In genomic region chr10:11715815-11716494, GRCh38 we compare ENCODE assay signal across 18 cellular contexts. TPM values are rescaled to one million over a fixed set of nuclear protein-coding genes. Genes with fewer than 3 reads are reported as not detected.
DNase-seq lines count a peak whose midpoint lies in the region; ATAC-seq and TF ChIP-seq lines count a peak whose summit lies in the region.
"Had no signal": no experiment of that assay in that cellular context is flagged by ENCODE, and none has a peak within 500 bp of the region (broad histone marks: within the 10 kb centered on the region; RNA-seq: fewer than 3 reads in every experiment).

No MANE protein-coding gene starts in this region.

- no peaks in the 10 kb centered on the region for H3K27me3 ChIP-seq in vagina

- TF ChIP-seq POLR2A in vagina (IDR thresholded peaks at IDR 0.05): no peak

- no peaks in the 10 kb centered on the region for H3K9me3 ChIP-seq in mucosa of descending colon
- no peaks in the 10 kb centered on the region for H3K9me3 ChIP-seq in vagina
- H3K9me3 ChIP-seq: HAP-1 had no signal

- peak; percentile 79 for DNase-seq in HuH-7.5 (ENCODE audit: low spot score)
- no peak for DNase-seq in central memory CD8-positive, alpha-beta T cell (ENCODE audit: low spot score in 2 of 2)
- peak; percentile 66 to 77 (median 69) for DNase-seq in mucosa of descending colon
- DNase-seq in MV-4-11 (lab: John Stamatoyannopoulos, UW): no peak
- no peak for DNase-seq in NCI-H2171 treated with DMSO at 0.1 percent for 48 hours (lab: John Stamatoyannopoulos, UW)
- DNase-seq in vagina (ENCODE audit: extremely low spot score in 2 of 2): no peak
- DNase-seq: activated CD4-positive, alpha-beta T cell treated with anti-CD3 and anti-CD28 coated beads for 4 hours; activated naive CD8-positive, alpha-beta T cell treated with anti-CD3 and anti-CD28 coated beads, Interleukin-2, amount 50 U/mL, for 24 hours; kidney glomerular epithelial cell; NCI-H1417; nephron progenitor cell; retina; stimulated activated CD8-positive, alpha-beta memory T cell treated with anti-CD3 and anti-CD28 coated beads, Interleukin-4, amount 100 ng/mL, for 48 hours had no signal

- H3K4me3 ChIP-seq in mucosa of descending colon: no peak overlapping the region
- H3K4me3 ChIP-seq in vagina: no peak overlapping the region
- H3K4me3 ChIP-seq: HAP-1 had no signal

- peaks cover 66% of the 10 kb centered on the region for H3K27me3 Mint-ChIP-seq in central memory CD8-positive, alpha-beta T cell
- H3K27me3 Mint-ChIP-seq: IgD-negative memory B cell had no signal

- peaks cover under 1% of the 10 kb centered on the region for H3K4me1 Mint-ChIP-seq in central memory CD8-positive, alpha-beta T cell

- H3K4me3 Mint-ChIP-seq in central memory CD8-positive, alpha-beta T cell: no peak overlapping the region
- H3K4me3 Mint-ChIP-seq: activated naive CD8-positive, alpha-beta T cell treated with anti-CD3 and anti-CD28 coated beads, Interleukin-2, amount 50 U/mL, for 24 hours; nephron progenitor cell; T-helper 1 cell treated with Interleukin-12 subunit alpha and Interleukin-12 subunit beta and Interleukin-4 antibody, amounts not matched to agents 30 μg/mL and 1 μg/mL, for 36 hours had no signal

- H3K4me1 ChIP-seq in mucosa of descending colon (ENCODE audit: low read depth): peaks cover 3% of the 10 kb centered on the region
- peaks cover 9% of the 10 kb centered on the region for H3K4me1 ChIP-seq in vagina
- H3K4me1 ChIP-seq: HAP-1 had no signal

- no peaks in the 10 kb centered on the region for H3K9me3 Mint-ChIP-seq in central memory CD8-positive, alpha-beta T cell

- intact Hi-C loops in mucosa of descending colon (cut with DNase I, micrococcal nuclease): no loop called here
- intact Hi-C loops in vagina (cut with DNase I): no loop called here

- peak overlapping the region; percentile 30 for H3K27ac Mint-ChIP-seq in central memory CD8-positive, alpha-beta T cell (ENCODE audit: low read depth)
- H3K27ac Mint-ChIP-seq: activated naive CD8-positive, alpha-beta T cell treated with anti-CD3 and anti-CD28 coated beads, Interleukin-2, amount 50 U/mL, for 24 hours; T-helper 1 cell treated with Interleukin-12 subunit alpha and Interleukin-12 subunit beta and Interleukin-4 antibody, amounts not matched to agents 30 μg/mL and 1 μg/mL, for 36 hours had no signal

- no peaks in the 10 kb centered on the region for H3K36me3 ChIP-seq in mucosa of descending colon (ENCODE audit: low read depth)
- H3K36me3 ChIP-seq in vagina: no peaks in the 10 kb centered on the region
- H3K36me3 ChIP-seq: HAP-1 had no signal

- TF ChIP-seq CTCF in 22Rv1 (IDR thresholded peaks at IDR 0.05) (no peak), mucosa of descending colon (IDR thresholded peaks at IDR 0.05) (no peak), vagina (IDR thresholded peaks at IDR 0.05) (no peak)

- H3K27ac ChIP-seq in 22Rv1: peak overlapping the region; percentile 37; the same call in 1 of the 2 replicates
- H3K27ac ChIP-seq in vagina: no peak overlapping the region

- ATAC-seq in central memory CD8-positive, alpha-beta T cell (replicated peaks; ENCODE audit: extremely low read depth, poor library complexity, severe bottlenecking): no peak
- ATAC-seq in mucosa of descending colon (peak; percentile 91), HG02642 (IDR thresholded peaks at IDR 0.05; ENCODE audit: poor library complexity, unreplicated experiment) (no peak)
- ATAC-seq: activated naive CD8-positive, alpha-beta T cell treated with anti-CD3 and anti-CD28 coated beads, Interleukin-2, amount 50 U/mL, for 24 hours had no signal

- peaks cover 4% of the 10 kb centered on the region for H3K36me3 Mint-ChIP-seq in central memory CD8-positive, alpha-beta T cell (ENCODE audit: insufficient read depth)
- H3K36me3 Mint-ChIP-seq: IgD-negative memory B cell had no signal

RNA-seq across cellular contexts. Expression of gene ECHDC3, which starts 26.2 kb away (rescaled TPM):
- total RNA-seq in mucosa of descending colon (1 to 10 TPM in 2 of 3 donors, under 1 TPM in 1; 0.43 to 9.4 (median 1.3) TPM), vagina (44.2 TPM)

Comparison
In these comparisons a context has a peak if more than half of its experiments do, and no peak if none do; other contexts are left out.
1. DNase-seq: peak in HuH-7.5 (single experiment) and mucosa of descending colon (3 of 3); none in central memory CD8-positive, alpha-beta T cell (0 of 2), MV-4-11 (single experiment), NCI-H2171 treated with DMSO at 0.1 percent for 48 hours (single experiment) and vagina (0 of 2).